In the genomic region with DNA sequence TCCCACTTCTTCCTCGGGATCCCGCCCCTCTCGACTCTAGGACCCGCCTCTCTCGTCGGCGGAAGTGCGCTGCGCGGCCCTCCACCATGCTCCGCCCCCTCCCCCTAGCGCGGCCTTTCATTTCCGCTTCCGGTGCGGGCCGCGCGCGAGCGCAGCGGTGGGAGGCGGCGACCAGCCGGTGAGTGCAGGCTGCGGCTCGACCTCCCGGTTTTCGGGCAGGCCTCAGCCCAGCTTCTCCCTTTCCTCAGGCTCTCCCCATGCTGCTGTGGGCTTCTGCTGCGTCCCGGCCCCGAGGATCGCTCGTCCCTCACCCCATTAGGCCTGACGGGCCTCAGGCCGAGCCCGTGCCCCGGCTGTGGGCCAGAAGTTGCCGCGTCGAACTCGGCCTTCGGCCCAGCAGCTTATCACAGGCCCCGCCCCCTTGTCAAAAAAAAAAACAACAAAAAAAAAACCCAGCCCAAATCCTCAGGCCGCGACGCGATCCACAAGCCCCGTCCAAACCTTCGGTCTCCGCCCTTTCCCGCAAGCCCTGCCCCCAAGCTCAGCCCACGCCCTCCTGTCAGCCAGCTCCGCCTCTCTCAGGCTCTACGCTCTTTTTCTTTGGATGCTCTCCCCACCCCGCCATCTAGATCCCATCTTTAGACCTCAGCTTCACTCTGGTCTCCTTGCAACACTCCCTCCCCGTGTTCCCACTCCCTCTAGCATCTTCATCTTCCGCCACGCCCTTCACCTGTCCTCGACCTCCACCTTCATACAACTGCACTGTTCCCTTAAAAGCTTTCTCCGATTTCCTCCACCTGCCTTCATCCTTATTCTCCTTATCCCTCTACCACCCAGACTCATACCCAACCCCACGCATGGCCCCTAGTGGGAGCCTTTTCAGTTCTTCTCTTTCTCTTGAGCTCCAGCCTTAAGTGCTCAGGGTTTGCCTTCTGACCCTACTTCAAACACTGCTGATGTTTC, we compare ENCODE assay signal across 8 cellular contexts. TPM values are rescaled to one million over a fixed set of nuclear protein-coding genes. Genes with fewer than 3 reads are reported as not detected.
A peak's percentile ranks its signal among the peaks of the same experiment; 100 is the strongest.
DNase-seq lines count a peak whose midpoint lies in the region; ATAC-seq and TF ChIP-seq lines count a peak whose summit lies in the region.

A gene with protein sequence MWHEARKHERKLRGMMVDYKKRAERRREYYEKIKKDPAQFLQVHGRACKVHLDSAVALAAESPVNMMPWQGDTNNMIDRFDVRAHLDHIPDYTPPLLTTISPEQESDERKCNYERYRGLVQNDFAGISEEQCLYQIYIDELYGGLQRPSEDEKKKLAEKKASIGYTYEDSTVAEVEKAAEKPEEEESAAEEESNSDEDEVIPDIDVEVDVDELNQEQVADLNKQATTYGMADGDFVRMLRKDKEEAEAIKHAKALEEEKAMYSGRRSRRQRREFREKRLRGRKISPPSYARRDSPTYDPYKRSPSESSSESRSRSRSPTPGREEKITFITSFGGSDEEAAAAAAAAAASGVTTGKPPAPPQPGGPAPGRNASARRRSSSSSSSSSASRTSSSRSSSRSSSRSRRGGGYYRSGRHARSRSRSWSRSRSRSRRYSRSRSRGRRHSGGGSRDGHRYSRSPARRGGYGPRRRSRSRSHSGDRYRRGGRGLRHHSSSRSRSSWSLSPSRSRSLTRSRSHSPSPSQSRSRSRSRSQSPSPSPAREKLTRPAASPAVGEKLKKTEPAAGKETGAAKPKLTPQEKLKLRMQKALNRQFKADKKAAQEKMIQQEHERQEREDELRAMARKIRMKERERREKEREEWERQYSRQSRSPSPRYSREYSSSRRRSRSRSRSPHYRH (plus strand): TSS at position 115 of the 963 bp plus-strand sequence. CDS start 1,168 bp downstream, outside the sequence.

- peaks cover 47% of the 10 kb centered on the region for H3K79me2 ChIP-seq in OCI-LY7 (ENCODE audit: insufficient read depth, low read depth, low read length)

- H3K36me3 ChIP-seq in OCI-LY7 (ENCODE audit: insufficient read depth, low read length), result peaks cover 86% of the 10 kb centered on the region
- H3K36me3 ChIP-seq in mucosa of stomach (ENCODE audit: control insufficient read depth, insufficient read depth, low read length), result peaks cover 8% of the 10 kb centered on the region

- H3K9ac ChIP-seq in mucosa of stomach (ENCODE audit: low read length), result peak within 1 kb of the TSS; percentile 97

- peak within 1 kb of the TSS; percentile 77 for H3K27ac ChIP-seq in OCI-LY7 (ENCODE audit: low read depth, low read length, poor library complexity, severe bottlenecking)

- TF ChIP-seq CTCF in OCI-LY7 (conservative IDR thresholded peaks at IDR 0.05; ENCODE audit: low read length), result 0 out of 2 replicates have a peak, but pooled peaks have one; percentile 16
- no peak for TF ChIP-seq CTCF in epithelial cell of proximal tubule (conservative IDR thresholded peaks at IDR 0.05; ENCODE audit: low read depth, low read length)

- peak within 1 kb of the TSS; percentile 16; the same call in 1 of the 2 replicates for H2AFZ ChIP-seq in OCI-LY7 (ENCODE audit: low read length)

- H3K9me3 ChIP-seq in OCI-LY7 (ENCODE audit: low read length), result no peaks in the 10 kb centered on the region
- no peaks in the 10 kb centered on the region for H3K9me3 ChIP-seq in mucosa of stomach (ENCODE audit: control insufficient read depth, low read length)

- POLR2A ChIA-PET in OCI-LY7 (lab: Charles Lee), result interaction anchor here (0.6 to 1.7 kb wide), 5 partner anchors 10 to 653 kb away, joined by 3 to 9 read pairs (median 3); no protein-coding TSS in a partner anchor

- H3K27me3 ChIP-seq in mucosa of stomach (ENCODE audit: control insufficient read depth, insufficient read depth, low read length), result no peaks in the 10 kb centered on the region

- peaks cover 17% of the 10 kb centered on the region for H4K20me1 ChIP-seq in OCI-LY7 (ENCODE audit: insufficient read depth, low read length)

- H3K9me2 ChIP-seq in OCI-LY7 (ENCODE audit: insufficient read depth, low read length), result no peaks in the 10 kb centered on the region

- DNase-seq in Caki2 (ENCODE audit: low read depth) (peak; percentile 92), HuH-7 (ENCODE audit: low spot score) (peak; percentile 94), OCI-LY7 (ENCODE audit: low spot score) (peak; percentile 89), activated T-cell treated with anti-CD3 and anti-CD28 coated beads for 48 hours (ENCODE audit: low read depth) (peak; percentile 88), epithelial cell of proximal tubule (ENCODE audit: low read depth) (no peak)
- peak; percentile 93 for DNase-seq in stimulated activated CD8-positive, alpha-beta memory T cell treated with anti-CD3 and anti-CD28 coated beads, Interleukin-4, amount 100 ng/mL, for 48 hours

- peak; percentile 89 for ATAC-seq in GM21423 (IDR thresholded peaks at IDR 0.05; ENCODE audit: unreplicated experiment)

- intact Hi-C loops in OCI-LY7 (cut with micrococcal nuclease; ENCODE audit: unreplicated experiment), result loop anchor here (2.0 kb wide), 1 partner anchor 22 kb away; no protein-coding TSS in a partner anchor

- H3K4me3 ChIP-seq in OCI-LY7 (ENCODE audit: low read depth, low read length, poor library complexity, severe bottlenecking), result peak within 1 kb of the TSS; percentile 87
- H3K4me3 ChIP-seq in epithelial cell of proximal tubule (ENCODE audit: low read depth, low read length), result peak within 1 kb of the TSS; percentile 80
- peak within 1 kb of the TSS; percentile 74 for H3K4me3 ChIP-seq in mucosa of stomach (ENCODE audit: low read length)

- no TSS peak for BruUV-seq in OCI-LY7 (replicated peaks; lab: Mats Ljungman, UMichigan)

- CTCF ChIA-PET in OCI-LY7 (lab: Charles Lee; ENCODE audit: unreplicated experiment), result no interaction called here

- in situ Hi-C loops in Caki2 (cut with HindIII; ENCODE audit: low pct_unique_long_range_greater_than_20kb, low sequenced_read_pairs), result no loop called here

- H3K4me1 ChIP-seq in OCI-LY7 (ENCODE audit: insufficient read depth, low read length, poor library complexity, severe bottlenecking), result peaks cover 27% of the 10 kb centered on the region
- peaks cover 34% of the 10 kb centered on the region for H3K4me1 ChIP-seq in mucosa of stomach (ENCODE audit: control insufficient read depth, insufficient read depth, low read length)

- H3K4me2 ChIP-seq in OCI-LY7 (ENCODE audit: low read length), result peak within 1 kb of the TSS; percentile 85

RNA-seq across cellular contexts. Expression of the gene that starts here (rescaled TPM):
- 10.1 and 13.8 TPM in 2 replicates for total RNA-seq in Caki2 (2014; rRNA removed; shearing (Covaris generic); ENCODE audit: low replicate concordance)
- total RNA-seq in OCI-LY7 (2014; rRNA removed; shearing (Covaris generic)), result 142 and 152 TPM in 2 replicates
- total RNA-seq in OCI-LY7 (2022) (166 and 181 TPM in 2 replicates), epithelial cell of proximal tubule (38.8 and 58.1 TPM in 2 replicates)
